In genomic region chr5:87421307-87421706, GRCh38 we compare ENCODE assay signal across 26 cellular contexts. TPM values are rescaled to one million over a fixed set of nuclear protein-coding genes. Genes with fewer than 3 reads are reported as not detected.
DNase-seq lines count a peak whose midpoint lies in the region; ATAC-seq, FAIRE-seq and TF ChIP-seq lines count a peak whose summit lies in the region.
"Had no signal": no experiment of that assay in that cellular context is flagged by ENCODE, and none has a peak within 500 bp of the region (broad histone marks: within the 10 kb centered on the region; RNA-seq: fewer than 3 reads in every experiment).

No MANE protein-coding gene starts in this region.

- no peaks in the 10 kb centered on the region for H3K79me2 ChIP-seq in mesendoderm (ENCODE audit: control insufficient read depth, insufficient read depth, low read length)

- DNase-seq in HT1080 (ENCODE audit: low read depth) (peak; percentile 42), NCI-H69 (lab: John Stamatoyannopoulos, UW) (peak; percentile 10), epithelial cell of esophagus (ENCODE audit: low read depth) (peak; percentile 93), mesendoderm (peak; percentile 14), NCI-H524 (lab: John Stamatoyannopoulos, UW) (no peak), D721Med (ENCODE audit: insufficient read length, low spot score) (no peak)
- DNase-seq: 8988T, ACHN, Calu3, DMS153, DND-41, HCEC 1CT, KBM-7, NCI-H1105, NCI-H1436 treated with DMSO at 0.1 percent for 48 hours, NCI-H1930, NCI-H2107, NCI-H446, NCI-H526, PC-9, SHP77 treated with DMSO at 0.1 percent for 48 hours had no signal

- no peaks in the 10 kb centered on the region for H3K79me1 ChIP-seq in mesendoderm (ENCODE audit: low read length)

- ATAC-seq in HG02870 (IDR thresholded peaks at IDR 0.05; ENCODE audit: unreplicated experiment) (no peak), HG02852 (IDR thresholded peaks at IDR 0.05; ENCODE audit: unreplicated experiment) (no peak)

- no peak overlapping the region for H2AK5ac ChIP-seq in mesendoderm (ENCODE audit: low read length)

- H3K4ac ChIP-seq in mesendoderm (ENCODE audit: low read depth, low read length), result no peak overlapping the region

- no peak overlapping the region for H3K27ac ChIP-seq in mesendoderm (ENCODE audit: low read depth, low read length)
- H3K27ac ChIP-seq: PC-9 had no signal

- no peak overlapping the region for H4K8ac ChIP-seq in mesendoderm (ENCODE audit: low read depth, low read length)

- H3K4me1 ChIP-seq in mesendoderm (ENCODE audit: control insufficient read depth, low read depth, low read length), result no peaks in the 10 kb centered on the region

- no peak overlapping the region for H3K4me2 ChIP-seq in mesendoderm (ENCODE audit: low read length)
- H3K4me2 ChIP-seq: PC-9 had no signal

- H2BK15ac ChIP-seq in mesendoderm (replicated peaks; ENCODE audit: low read depth), result no peak overlapping the region

- H2BK120ac ChIP-seq in mesendoderm (ENCODE audit: low read depth, low read length), result no peak overlapping the region

- H3K9ac ChIP-seq in mesendoderm (ENCODE audit: low read length), result no peak overlapping the region

- H3K27me3 ChIP-seq in mesendoderm (ENCODE audit: insufficient read depth, low read length, poor library complexity), result no peaks in the 10 kb centered on the region

- FAIRE-seq in D721Med (lab: Jason Lieb, UNC), result no peak
- FAIRE-seq: GM12892, GM19239, H1 had no signal

- no peak overlapping the region for H3K23ac ChIP-seq in mesendoderm (ENCODE audit: low read length)

- no peak overlapping the region for H3K18ac ChIP-seq in mesendoderm (ENCODE audit: low read length)

- no peak overlapping the region for H4K5ac ChIP-seq in mesendoderm (ENCODE audit: low read length)

- H2BK5ac ChIP-seq in mesendoderm (ENCODE audit: low read length), result no peak overlapping the region

- H3K56ac ChIP-seq in mesendoderm (ENCODE audit: low read length), result no peak overlapping the region

- H3K4me3 ChIP-seq in epithelial cell of esophagus (ENCODE audit: low read length) (no peak overlapping the region), mesendoderm (ENCODE audit: low read length) (no peak overlapping the region)
- H3K4me3 ChIP-seq: PC-9 had no signal

- TF ChIP-seq CTCF in epithelial cell of esophagus (IDR thresholded peaks at IDR 0.05; ENCODE audit: insufficient read depth, low read depth, low read length, missing control alignments), result no peak
- TF ChIP-seq CTCF in D721Med (IDR thresholded peaks at IDR 0.05; ENCODE audit: insufficient read depth, missing control alignments), result no peak

- no peaks in the 10 kb centered on the region for H3K36me3 ChIP-seq in mesendoderm (ENCODE audit: control insufficient read depth, insufficient read depth, low read length)

RNA-seq across cellular contexts. Expression of gene CCNH, which starts 8.6 kb away (rescaled TPM):
- total RNA-seq in HT1080 (2014; rRNA removed; shearing (Covaris generic)), result 87.0 and 96.5 TPM in 2 replicates
- 73.2 and 75.2 TPM in 2 replicates for polyA plus RNA-seq in HT1080 (2015; cell fraction: cytosol; rRNA removed)
- polyA plus RNA-seq in HT1080 (2015; cell fraction: nucleus; rRNA removed), result 83.6 and 94.0 TPM in 2 replicates
- 29.2 TPM for polyA plus RNA-seq in mesendoderm (2013, experiment 1 of 2)
- 30.6 TPM for polyA plus RNA-seq in mesendoderm (2013, experiment 2 of 2)

Comparison
In these comparisons a context has a peak if more than half of its experiments do, and no peak if none do; other contexts are left out.
1. DNase-seq: peak in HT1080 (single experiment), NCI-H69 (single experiment), epithelial cell of esophagus (single experiment) and mesendoderm (single experiment); none in NCI-H524 (0 of 2) and D721Med (single experiment).